ENCODE assay signal across 8 cellular contexts in genomic region chr12:42332301-42332894, GRCh38. TPM values are rescaled to one million over a fixed set of nuclear protein-coding genes. Genes with fewer than 3 reads are reported as not detected.
A peak's percentile ranks its signal among the peaks of the same experiment; 100 is the strongest.
DNase-seq lines count a peak whose midpoint lies in the region; ATAC-seq, FAIRE-seq and TF ChIP-seq lines count a peak whose summit lies in the region.

No MANE protein-coding gene starts in this region.

- no peak overlapping the region for H3K27ac ChIP-seq in KMS-11
- no peak overlapping the region for H3K27ac ChIP-seq in H1 (ENCODE audit: low read depth, low read length)

- H3K27me3 ChIP-seq in KMS-11 (ENCODE audit: insufficient read depth, low read depth) = no peaks in the 10 kb centered on the region
- H3K27me3 ChIP-seq in H1 (replicated peaks in 1 of 4; ENCODE audit: control insufficient read depth in 3 of 4, extremely low read depth in 1 of 4, insufficient read depth in 3 of 4, low read length in 3 of 4) = no peaks in the 10 kb centered on the region

- POLR2A ChIA-PET in H1 (lab: Charles Lee; ENCODE audit: partially characterized antibody) = interaction anchor here (1.1 kb wide), 1 partner anchor 10 kb away, joined by 3 read pairs; no protein-coding TSS in a partner anchor

- H3K79me1 ChIP-seq in H1 (ENCODE audit: low read depth, low read length) = no peaks in the 10 kb centered on the region; the same call in 1 of the 2 replicates

- H3K4me3 ChIP-seq in KMS-11 (IDR thresholded peaks at IDR 0.05; ENCODE audit: insufficient read depth, low read depth, low read length) = no peak overlapping the region
- H3K4me3 ChIP-seq in H1 (ENCODE audit: extremely low read depth in 1 of 4, insufficient read depth in 2 of 4, low read depth in 3 of 4, low read length in 4 of 4) = no peak overlapping the region
- no peak overlapping the region for H3K4me3 ChIP-seq in mucosa of descending colon

- no peak overlapping the region for H4K5ac ChIP-seq in H1 (ENCODE audit: insufficient read length, low read depth, low read length)

- H2BK15ac ChIP-seq in H1 (ENCODE audit: low read length) = no peak overlapping the region

- DNase-seq in activated T-cell treated with anti-CD3 and anti-CD28 coated beads for 4 hours (peak; percentile 23), RPMI8226 (peak; percentile 33), H1 (ENCODE audit: low read depth in 1 of 2, low spot score in 2 of 2) (no peak), mucosa of descending colon (peak in 1 of 3 donors; percentile 75)
- DNase-seq in activated T-cell treated with anti-CD3 and anti-CD28 coated beads, Interleukin-2, amount 50 U/mL, for 48 hours = no peak
- no peak for DNase-seq in activated CD4-positive, CD25-positive, alpha-beta regulatory T cell treated with anti-CD3 and anti-CD28 coated beads, Interleukin-2, amount 50 U/mL, for 72 hours

- no peak overlapping the region for H3K4ac ChIP-seq in H1 (replicated peaks; ENCODE audit: insufficient read length, low read depth, low read length)

- H3K56ac ChIP-seq in H1 (replicated peaks; ENCODE audit: insufficient read length, low read depth, low read length) = no peak overlapping the region

- H3K14ac ChIP-seq in H1 (ENCODE audit: insufficient read length) = no peak overlapping the region

- no peak overlapping the region for H4K91ac ChIP-seq in H1 (replicated peaks; ENCODE audit: insufficient read length, low read length)

- H3K9me3 ChIP-seq in H1 (ENCODE audit: insufficient read depth in 2 of 2, low read depth in 1 of 2, low read length in 1 of 2) (no peaks in the 10 kb centered on the region), mucosa of descending colon (no peaks in the 10 kb centered on the region)

- H3K4me2 ChIP-seq in KMS-11 (no peak overlapping the region), H1 (ENCODE audit: insufficient read depth in 1 of 2, low read depth in 2 of 2, low read length in 2 of 2) (no peak overlapping the region)

- intact Hi-C loops in mucosa of descending colon (cut with DNase I, micrococcal nuclease) = no loop called here

- TF ChIP-seq CTCF in KMS-11 (conservative IDR thresholded peaks at IDR 0.05; ENCODE audit: low read depth, low read length) (peak; percentile 80), H1 (IDR thresholded peaks at IDR 0.05; ENCODE audit: control extremely low read depth in 1 of 3, insufficient read depth in 1 of 3, low read depth in 1 of 3, low read length in 3 of 3) (peak in 1 of 3 experiments; percentile 24; a peak in 2 of 4 replicates), mucosa of descending colon (IDR thresholded peaks at IDR 0.05) (peak; percentile 30)

- no peak overlapping the region for H3K18ac ChIP-seq in H1 (ENCODE audit: extremely low read depth, low read length)

- peaks cover 32% of the 10 kb centered on the region for H3K4me1 ChIP-seq in KMS-11 (ENCODE audit: low read depth, poor library complexity, severe bottlenecking)
- no peaks in the 10 kb centered on the region; a peak in 2 of 7 replicates for H3K4me1 ChIP-seq in H1 (replicated peaks in 1 of 4; ENCODE audit: control insufficient read depth in 3 of 4, insufficient read depth in 4 of 4, low read length in 3 of 4)
- peaks cover 8% of the 10 kb centered on the region for H3K4me1 ChIP-seq in mucosa of descending colon (ENCODE audit: low read depth)

- no peak overlapping the region for H2AK5ac ChIP-seq in H1 (ENCODE audit: low read depth, low read length)

- CTCF ChIA-PET in H1 (lab: Charles Lee; ENCODE audit: partially characterized antibody) = interaction anchor here (0.6 to 1.8 kb wide), 17 partner anchors 7 to 270 kb away, joined by 3 to 7 read pairs (median 3); no protein-coding TSS in a partner anchor

- H2BK20ac ChIP-seq in H1 (ENCODE audit: low read length) = no peak overlapping the region

- H3K79me2 ChIP-seq in KMS-11 (ENCODE audit: insufficient read depth, low read depth) (peaks cover 95% of the 10 kb centered on the region), H1 (ENCODE audit: control insufficient read depth in 1 of 2, insufficient read depth in 2 of 2, low read length in 2 of 2) (peaks cover 13 to 88% of the 10 kb centered on the region in 2 experiments)

- no peak overlapping the region for H2BK12ac ChIP-seq in H1 (ENCODE audit: low read depth, low read length)

- H4K8ac ChIP-seq in H1 (ENCODE audit: extremely low read depth, insufficient read depth, low read length) = no peak overlapping the region

- no peak overlapping the region for H3K23ac ChIP-seq in H1 (ENCODE audit: insufficient read length)

- TF ChIP-seq POLR2A in H1 (IDR thresholded peaks at IDR 0.05; ENCODE audit: control extremely low read depth in 1 of 2, low read depth in 2 of 2, low read length in 2 of 2) = no peak

- H3K9ac ChIP-seq in KMS-11 = no peak overlapping the region
- no peak overlapping the region for H3K9ac ChIP-seq in H1 (replicated peaks in 1 of 4; ENCODE audit: extremely low read depth in 1 of 4, low read depth in 3 of 4, low read length in 3 of 4)

- no peak overlapping the region for H2BK120ac ChIP-seq in H1 (replicated peaks; ENCODE audit: low read depth, low read length)

- H4K20me1 ChIP-seq in KMS-11 (ENCODE audit: insufficient read depth) (peaks cover 18% of the 10 kb centered on the region; the same call in 1 of the 2 replicates), H1 (replicated peaks in 1 of 2; ENCODE audit: control insufficient read depth in 1 of 2, insufficient read depth in 2 of 2, low read length in 2 of 2) (peaks cover 2 to 9% of the 10 kb centered on the region in 2 experiments)

- H2AFZ ChIP-seq in KMS-11 (ENCODE audit: low read depth) (no peak overlapping the region), H1 (ENCODE audit: low read length) (no peak overlapping the region)

- WGBS in H1 (ENCODE audit: extremely low coverage in 1 of 2, insufficient coverage in 1 of 2, insufficient read length in 1 of 2, insufficient replicate concordance in 2 of 2, low coverage in 1 of 2, low lambda C conversion rate in 2 of 2, missing lambda C conversion rate in 1 of 2), 2 experiments = 66% methylated on average over 4 of the region's 4 CpGs; no CpG with 5 or more reads in 1 of the 2 experiments

- no peak for TF ChIP-seq EP300 in H1 (IDR thresholded peaks at IDR 0.05; ENCODE audit: borderline replicate concordance in 1 of 2, low read depth in 2 of 2, low read length in 2 of 2)

- FAIRE-seq in H1 (lab: Jason Lieb, UNC) = no peak

- H2BK5ac ChIP-seq in H1 (ENCODE audit: low read depth, low read length) = no peak overlapping the region

- TF ChIP-seq RAD21 in H1 (IDR thresholded peaks at IDR 0.05 in 1 of 2, conservative IDR thresholded peaks at IDR 0.05 in 1 of 2; ENCODE audit: low read depth in 2 of 2, low read length in 2 of 2) = peak; percentile 47 to 53

- ATAC-seq in GM21529 (IDR thresholded peaks at IDR 0.05; ENCODE audit: unreplicated experiment) = peak; percentile 80
- peak; percentile 49 for ATAC-seq in mucosa of descending colon

- H3K23me2 ChIP-seq in H1 (ENCODE audit: low read depth, low read length) = no peaks in the 10 kb centered on the region

- peaks cover 5% of the 10 kb centered on the region; the same call in 1 of the 2 replicates for H3K36me3 ChIP-seq in KMS-11 (ENCODE audit: insufficient read depth)
- peaks cover 0 to 13% (median 4%) of the 10 kb centered on the region in 4 experiments; a peak in 5 of 8 replicates for H3K36me3 ChIP-seq in H1 (ENCODE audit: control insufficient read depth in 2 of 4, insufficient read depth in 4 of 4, low read length in 3 of 4)
- no peaks in the 10 kb centered on the region for H3K36me3 ChIP-seq in mucosa of descending colon (ENCODE audit: low read depth)

TF ChIP-seq in H1, 55 proteins besides CTCF, POLR2A, EP300 and RAD21 (continues in another document):
- TF ChIP-seq SIN3A (conservative IDR thresholded peaks at IDR 0.05 in 1 of 2, IDR thresholded peaks at IDR 0.05 in 1 of 2; ENCODE audit: low read depth in 1 of 2, low read length in 2 of 2) (no peak), RBBP5 (IDR thresholded peaks at IDR 0.05; ENCODE audit: borderline replicate concordance, low read depth, low read length) (no peak), SRF (IDR thresholded peaks at IDR 0.05; ENCODE audit: low read depth, low read length) (no peak), BACH1 (IDR thresholded peaks at IDR 0.05; ENCODE audit: low read length) (no peak), YY1 (IDR thresholded peaks at IDR 0.05; ENCODE audit: low read depth, low read length) (no peak), POU5F1 (IDR thresholded peaks at IDR 0.05; ENCODE audit: low read depth, low read length) (no peak), HDAC2 (IDR thresholded peaks at IDR 0.05; ENCODE audit: borderline replicate concordance in 1 of 2, low read depth in 2 of 2, low read length in 2 of 2) (no peak), SIRT6 (IDR thresholded peaks at IDR 0.05; ENCODE audit: low read length) (no peak), NANOG (IDR thresholded peaks at IDR 0.05; ENCODE audit: insufficient read depth, low read depth, low read length, poor library complexity, severe bottlenecking) (no peak), CREB1 (IDR thresholded peaks at IDR 0.05) (no peak), KDM5A (IDR thresholded peaks at IDR 0.05; ENCODE audit: low read length) (no peak), GTF2F1 (IDR thresholded peaks at IDR 0.05; ENCODE audit: borderline replicate concordance, low read depth, low read length) (no peak), CBX5 (IDR thresholded peaks at IDR 0.05; ENCODE audit: low read depth, low read length) (no peak), TEAD4 (IDR thresholded peaks at IDR 0.05; ENCODE audit: low read depth, low read length) (no peak)

RNA-seq across cellular contexts. Expression of gene PPHLN1, which starts 6.4 kb away (rescaled TPM):
- total RNA-seq in H1 (2021; fragmentation: NEBNext Ultra II Directional; extraction: Animal tissue kit (Norgen Biotek cat#: 25700)) = 69.6 and 71.6 TPM in 2 replicates
- polyA plus RNA-seq in H1 (2011; rRNA removed) = 31.8 and 34.3 TPM in 2 replicates
- 73.3 TPM for polyA plus RNA-seq in H1 (2011; cell fraction: cytosol; rRNA removed)
- 20.0 TPM for polyA plus RNA-seq in H1 (2011; cell fraction: nucleus; rRNA removed)
- 49.5 to 67.3 TPM (median 56.4 TPM) in 4 replicates for polyA plus RNA-seq in H1 (2012, experiment 1 of 2)
- 8.5 TPM for polyA plus RNA-seq in H1 (2012, experiment 2 of 2)
- polyA plus RNA-seq in H1 (2013, experiment 1 of 2) = 73.3 TPM
- 72.0 TPM for polyA plus RNA-seq in H1 (2013, experiment 2 of 2)
- 28.4 and 47.7 TPM in 2 replicates for polyA minus RNA-seq in H1 (2011; rRNA and poly(A)+ RNA removed)
- 21.7 TPM for polyA minus RNA-seq in H1 (2011; cell fraction: cytosol; rRNA and poly(A)+ RNA removed)
- 44.5 TPM for polyA minus RNA-seq in H1 (2011; cell fraction: nucleus; rRNA and poly(A)+ RNA removed)
- 10 to 100 TPM; 43.7 to 50.6 (median 44.9) TPM for total RNA-seq in mucosa of descending colon

RNA-seq across cellular contexts. Expression of gene ZCRB1, which starts 6.5 kb away (rescaled TPM):
- total RNA-seq in H1 (2021; fragmentation: NEBNext Ultra II Directional; extraction: Animal tissue kit (Norgen Biotek cat#: 25700)) = 52.5 and 55.9 TPM in 2 replicates
- 12.9 and 22.0 TPM in 2 replicates for polyA plus RNA-seq in H1 (2011; rRNA removed)
- 23.9 TPM for polyA plus RNA-seq in H1 (2011; cell fraction: cytosol; rRNA removed)
- 138 TPM for polyA plus RNA-seq in H1 (2011; cell fraction: nucleus; rRNA removed)
- polyA plus RNA-seq in H1 (2012, experiment 1 of 2) = 39.8 to 77.5 TPM (median 62.2 TPM) in 4 replicates
- 7.2 TPM for polyA plus RNA-seq in H1 (2012, experiment 2 of 2)
- polyA plus RNA-seq in H1 (2013, experiment 1 of 2) = 136 TPM
- 128 TPM for polyA plus RNA-seq in H1 (2013, experiment 2 of 2)
- polyA minus RNA-seq in H1 (2011; rRNA and poly(A)+ RNA removed) = 12.1 and 13.1 TPM in 2 replicates
- polyA minus RNA-seq in H1 (2011; cell fraction: cytosol; rRNA and poly(A)+ RNA removed) = 14.5 TPM
- 42.6 TPM for polyA minus RNA-seq in H1 (2011; cell fraction: nucleus; rRNA and poly(A)+ RNA removed)
- 10 to 100 TPM; 31.4 to 43.3 (median 40.3) TPM for total RNA-seq in mucosa of descending colon

Comparison
In these comparisons a context has a peak if more than half of its experiments do, and no peak if none do; other contexts are left out.
1. DNase-seq: peak in activated T-cell treated with anti-CD3 and anti-CD28 coated beads for 4 hours (single experiment) and RPMI8226 (single experiment); none in activated T-cell treated with anti-CD3 and anti-CD28 coated beads, Interleukin-2, amount 50 U/mL, for 48 hours (0 of 2), H1 (0 of 2) and activated CD4-positive, CD25-positive, alpha-beta regulatory T cell treated with anti-CD3 and anti-CD28 coated beads, Interleukin-2, amount 50 U/mL, for 72 hours (single experiment).